11 cellular contexts compared by ENCODE assay signal in the genomic region with DNA sequence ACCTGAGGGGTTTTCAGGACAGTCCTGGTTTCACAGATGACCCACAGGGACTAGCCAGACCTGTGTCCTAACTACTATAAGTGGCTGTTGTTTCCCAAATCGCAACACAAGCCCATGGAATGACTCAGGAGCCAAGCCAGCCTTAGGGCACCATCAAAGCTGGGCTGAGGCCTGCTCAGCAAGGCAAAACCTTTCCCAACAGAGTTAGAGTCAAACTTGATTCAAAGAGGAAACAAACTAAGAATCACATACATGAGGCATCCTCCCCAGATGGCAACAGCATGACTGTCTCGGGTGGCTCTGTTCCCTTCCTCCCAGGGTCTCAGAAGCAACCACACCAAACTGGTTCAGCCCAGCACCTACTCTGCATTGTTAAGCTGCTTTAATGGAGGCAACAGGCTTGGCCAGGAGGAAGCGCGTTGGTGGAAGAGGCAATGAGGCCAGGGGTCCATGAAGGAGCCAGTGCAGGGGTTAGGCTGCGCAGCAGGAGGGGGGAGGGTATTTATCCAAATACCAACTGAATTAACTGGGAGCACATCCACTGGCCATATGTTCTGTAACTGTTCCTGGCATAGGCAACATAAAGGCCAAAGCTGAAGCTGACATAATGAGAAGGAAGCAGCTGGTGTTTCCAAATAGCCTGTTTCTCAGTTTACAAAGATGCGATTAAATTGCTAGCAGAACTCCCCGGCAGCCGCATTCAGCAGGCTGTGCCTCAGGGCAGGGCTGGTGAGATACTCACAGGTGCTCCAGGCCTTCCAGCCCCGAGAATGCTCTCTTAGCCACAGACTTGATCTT.
DNase-seq lines count a peak whose midpoint lies in the region; ATAC-seq and TF ChIP-seq lines count a peak whose summit lies in the region.
"Had no signal": no experiment of that assay in that cellular context is flagged by ENCODE, and none has a peak within 500 bp of the region (broad histone marks: within the 10 kb centered on the region; RNA-seq: fewer than 3 reads in every experiment).

No MANE protein-coding gene starts in this region.

- H3K4me3 ChIP-seq in SJCRH30, result no peak overlapping the region
- H3K4me3 ChIP-seq in foreskin fibroblast (ENCODE audit: low read depth in 1 of 2, low read length in 2 of 2), result no peak overlapping the region
- no peak overlapping the region for H3K4me3 ChIP-seq in stomach smooth muscle (ENCODE audit: low read length in 2 of 2)
- H3K4me3 ChIP-seq: cardiac muscle cell had no signal

- ATAC-seq in activated CD8-positive, alpha-beta memory T cell treated with anti-CD3 and anti-CD28 coated beads, Interleukin-2, amount 10 ng/mL, durations not matched to agents 7 days and 5 days, result no peak
- ATAC-seq in GM21367 (IDR thresholded peaks at IDR 0.05; ENCODE audit: unreplicated experiment), result no peak
- ATAC-seq: activated CD4-positive, CD25-positive, alpha-beta regulatory T cell treated with anti-CD3 and anti-CD28 coated beads, Interleukin-2, amount 50 U/mL, for 24 hours had no signal

- H3K36me3 ChIP-seq in SJCRH30, result no peaks in the 10 kb centered on the region
- peaks cover 42 to 44% of the 10 kb centered on the region in 2 donors for H3K36me3 ChIP-seq in stomach smooth muscle (ENCODE audit: control insufficient read depth in 2 of 2, insufficient read depth in 2 of 2, low read length in 2 of 2)

- no peaks in the 10 kb centered on the region for H3K9me3 ChIP-seq in SJCRH30 (replicated peaks)
- H3K9me3 ChIP-seq in stomach smooth muscle (ENCODE audit: control insufficient read depth in 2 of 2, low read length in 2 of 2), result no peaks in the 10 kb centered on the region

- H3K27me3 ChIP-seq in SJCRH30, result no peaks in the 10 kb centered on the region
- no peaks in the 10 kb centered on the region for H3K27me3 ChIP-seq in stomach smooth muscle (ENCODE audit: control insufficient read depth in 1 of 2, insufficient read depth in 2 of 2, low read length in 2 of 2)
- H3K27me3 ChIP-seq: cardiac muscle cell had no signal

- peaks cover 12% of the 10 kb centered on the region for H3K4me1 Mint-ChIP-seq in activated CD8-positive, alpha-beta memory T cell treated with anti-CD3 and anti-CD28 coated beads, Interleukin-2, amount 10 ng/mL, durations not matched to agents 7 days and 5 days

- CTCF ChIA-PET in activated CD8-positive, alpha-beta memory T cell treated with anti-CD3 and anti-CD28 coated beads, Interleukin-2, amount 10 ng/mL, durations not matched to agents 7 days and 5 days (lab: Charles Lee), result interaction anchor here (1.0 kb wide), 1 partner anchor 144 kb away, joined by 3 read pairs; no protein-coding TSS in a partner anchor

- H3K9me3 Mint-ChIP-seq in activated CD8-positive, alpha-beta memory T cell treated with anti-CD3 and anti-CD28 coated beads, Interleukin-2, amount 10 ng/mL, durations not matched to agents 7 days and 5 days (ENCODE audit: low read depth), result no peaks in the 10 kb centered on the region

- H3K27me3 Mint-ChIP-seq in activated CD8-positive, alpha-beta memory T cell treated with anti-CD3 and anti-CD28 coated beads, Interleukin-2, amount 10 ng/mL, durations not matched to agents 7 days and 5 days, result no peaks in the 10 kb centered on the region

- peaks cover 15% of the 10 kb centered on the region for H3K4me1 ChIP-seq in SJCRH30
- H3K4me1 ChIP-seq in stomach smooth muscle (ENCODE audit: control insufficient read depth, insufficient read depth, low read length), result peaks cover 84% of the 10 kb centered on the region

- TF ChIP-seq CTCF in foreskin fibroblast (IDR thresholded peaks at IDR 0.05; ENCODE audit: low read depth, low read length), result no peak

- H3K27ac Mint-ChIP-seq in activated CD8-positive, alpha-beta memory T cell treated with anti-CD3 and anti-CD28 coated beads, Interleukin-2, amount 10 ng/mL, durations not matched to agents 7 days and 5 days, result peak overlapping the region; percentile 34

- peaks cover 12% of the 10 kb centered on the region for H3K36me3 Mint-ChIP-seq in activated CD8-positive, alpha-beta memory T cell treated with anti-CD3 and anti-CD28 coated beads, Interleukin-2, amount 10 ng/mL, durations not matched to agents 7 days and 5 days

- H3K9ac ChIP-seq in stomach smooth muscle (ENCODE audit: low read length in 2 of 2), result peak overlapping the region in 1 of 2 donors; percentile 29

- H3K4me3 Mint-ChIP-seq in activated CD8-positive, alpha-beta memory T cell treated with anti-CD3 and anti-CD28 coated beads, Interleukin-2, amount 10 ng/mL, durations not matched to agents 7 days and 5 days, result no peak overlapping the region

- DNase-seq in activated CD8-positive, alpha-beta memory T cell treated with anti-CD3 and anti-CD28 coated beads, Interleukin-2, amount 10 ng/mL, durations not matched to agents 7 days and 5 days, result no peak
- no peak for DNase-seq in activated CD8-positive, alpha-beta memory T cell treated with anti-CD3 and anti-CD28 coated beads, Interleukin-2, amount 50 U/mL, for 4 hours
- peak; percentile 77 to 88 for DNase-seq in SJCRH30
- DNase-seq in foreskin fibroblast, result peak; percentile 63 to 79
- DNase-seq in SW 1271 (lab: John Stamatoyannopoulos, UW), result no peak
- no peak for DNase-seq in RPMI8226
- DNase-seq: GOT3 had no signal

- peak overlapping the region; percentile 49 for H3K27ac ChIP-seq in SJCRH30
- peak overlapping the region; percentile 66 for H3K27ac ChIP-seq in stomach smooth muscle (ENCODE audit: low read length)
- H3K27ac ChIP-seq: cardiac muscle cell had no signal

Comparison
In these comparisons a context has a peak if more than half of its experiments do, and no peak if none do; other contexts are left out.
1. DNase-seq: peak in SJCRH30 (2 of 2) and foreskin fibroblast (2 of 2); none in activated CD8-positive, alpha-beta memory T cell treated with anti-CD3 and anti-CD28 coated beads, Interleukin-2, amount 10 ng/mL, durations not matched to agents 7 days and 5 days (single experiment), activated CD8-positive, alpha-beta memory T cell treated with anti-CD3 and anti-CD28 coated beads, Interleukin-2, amount 50 U/mL, for 4 hours (single experiment), SW 1271 (0 of 2) and RPMI8226 (single experiment).